In genomic region chr4:99629962-99630554, GRCh38 we compare ENCODE assay signal across 28 cellular contexts. TPM values are rescaled to one million over a fixed set of nuclear protein-coding genes. Genes with fewer than 3 reads are reported as not detected.
"Had no signal": no experiment of that assay in that cellular context is flagged by ENCODE, and none has a peak within 500 bp of the region (broad histone marks: within the 10 kb centered on the region; RNA-seq: fewer than 3 reads in every experiment).

No MANE protein-coding gene starts in this region.

- H3K4me1 ChIP-seq: heart right ventricle, left lung, lower lobe of right lung, uterus had no signal

- ATAC-seq: esophagus mucosa, heart right ventricle, left lung, lower lobe of right lung, mucosa of descending colon, sciatic nerve had no signal

- H3K4me3 ChIP-seq: heart right ventricle, left lung, lower lobe of right lung, mucosa of descending colon, skin epidermis, uterus had no signal

- H3K9me3 ChIP-seq: left lung, lower lobe of right lung, mucosa of descending colon, uterus had no signal

- H3K36me3 ChIP-seq: brain microvascular endothelial cell, heart right ventricle, left lung, lower lobe of right lung, uterus had no signal

- H3K27ac ChIP-seq: brain microvascular endothelial cell, heart right ventricle, left lung, lower lobe of right lung, skin epidermis, uterus had no signal

- DNase-seq: activated CD4-positive, alpha-beta T cell treated with anti-CD3 and anti-CD28 coated beads, Interleukin-2, amount 50 U/mL, for 1 hour; activated CD4-positive, CD25-positive, alpha-beta regulatory T cell treated with anti-CD3 and anti-CD28 coated beads, Interleukin-2, amount 50 U/mL, for 72 hours; activated effector memory CD4-positive, alpha-beta T cell treated with anti-CD3 and anti-CD28 coated beads, Interleukin-2, amount 50 U/mL, for 16 hours; activated naive CD4-positive, alpha-beta T cell treated with anti-CD3 and anti-CD28 coated beads for 36 hours; activated T-cell treated with anti-CD3 and anti-CD28 coated beads, Interleukin-2, amount 50 U/mL, for 1 hour; amniotic stem cell; brain microvascular endothelial cell; central memory CD4-positive, alpha-beta T cell; endodermal cell; foreskin fibroblast; heart right ventricle; left lung; lower lobe of right lung; mucosa of descending colon; retina; stimulated activated CD4-positive, alpha-beta T cell treated with anti-CD3 and anti-CD28 coated beads, Interleukin-12 subunit alpha, Interleukin-12 subunit beta, amount 100 ng/mL, for 4 hours; stimulated activated CD4-positive, alpha-beta T cell treated with anti-CD3 and anti-CD28 coated beads, Interleukin-4, amount 100 ng/mL, for 1 hour; substantia nigra; T-helper 9 cell; uterus had no signal

- H3K27me3 ChIP-seq: brain microvascular endothelial cell, heart right ventricle, left lung, uterus had no signal

RNA-seq across cellular contexts. Expression of gene C4orf54, which starts 27.6 kb away (rescaled TPM):
- total RNA-seq: activated naive CD4-positive, alpha-beta T cell treated with anti-CD3 and anti-CD28 coated beads for 36 hours; activated T-helper 1 cell treated with anti-CD3 and anti-CD28 coated beads, Interleukin-12 subunit alpha, Interleukin-12 subunit beta, Interleukin-2, Interleukin-4 antibody, amounts not matched to agents 30 ng/mL and 10 ng/mL and 1 ng/mL, durations not matched to agents 14 hours and 24 hours and 36 hours; astrocyte; endodermal cell; esophagus mucosa; lower lobe of right lung; mesenteric fat pad; osteocyte; sciatic nerve had no signal

RNA-seq across cellular contexts. Expression of gene MTTP, which starts 55.4 kb away (rescaled TPM):
- total RNA-seq: activated T-helper 1 cell treated with anti-CD3 and anti-CD28 coated beads, Interleukin-12 subunit alpha, Interleukin-12 subunit beta, Interleukin-2, Interleukin-4 antibody, amounts not matched to agents 30 ng/mL and 10 ng/mL and 1 ng/mL, durations not matched to agents 14 hours and 24 hours and 36 hours; esophagus mucosa; osteocyte; posterior vena cava had no signal
